In genomic region chr11:81644239-81644840, GRCh38 we compare ENCODE assay signal across 8 cellular contexts.
DNase-seq lines count a peak whose midpoint lies in the region; ATAC-seq and TF ChIP-seq lines count a peak whose summit lies in the region.

No MANE protein-coding gene starts in this region.

- CTCF ChIA-PET in HCT116 (lab: Charles Lee), result interaction anchor here (2.1 kb wide), 1 partner anchor 1051 kb away, joined by 9 read pairs; no protein-coding TSS in a partner anchor

- H3K4me2 ChIP-seq in HCT116 (ENCODE audit: low read length), result no peak overlapping the region

- H3K9me3 ChIP-seq in BE2C, result no peaks in the 10 kb centered on the region
- peaks cover 0 to 3% of the 10 kb centered on the region in 2 experiments; a peak in 1 of 4 replicates for H3K9me3 ChIP-seq in HCT116 (ENCODE audit: control insufficient read depth in 1 of 2, insufficient read depth in 1 of 2, low read depth in 1 of 2, low read length in 2 of 2)
- H3K9me3 ChIP-seq in psoas muscle, result no peaks in the 10 kb centered on the region

- POLR2A ChIA-PET in HCT116 (lab: Charles Lee), result no interaction called here

- RAD21 ChIA-PET in HCT116 (lab: Charles Lee; ENCODE audit: low non-redundant PET in 1 of 2, low total read pairs in 2 of 2, uncharacterized antibody in 2 of 2, unreplicated experiment in 2 of 2), result no interaction called here

- DNase-seq in BE2C, result peak; percentile 20
- peak; percentile 4 for DNase-seq in HCT116 (ENCODE audit: low read depth, low spot score)
- DNase-seq in fibroblast of gingiva (ENCODE audit: low read depth), result peak; percentile 1
- no peak for DNase-seq in psoas muscle
- no peak for DNase-seq in DMS79 treated with DMSO at 0.1 percent for 48 hours (lab: John Stamatoyannopoulos, UW)

- TF ChIP-seq CTCF in BE2C (IDR thresholded peaks at IDR 0.05; ENCODE audit: low read depth, low read length), result peak; percentile 78
- peak; percentile 65 for TF ChIP-seq CTCF in GM12873 (IDR thresholded peaks at IDR 0.05; ENCODE audit: insufficient read depth, low read depth, low read length, missing control alignments)
- peak; percentile 40 to 56 (median 47); a peak in 4 of 6 replicates for TF ChIP-seq CTCF in HCT116 (IDR thresholded peaks at IDR 0.05 in 2 of 3, conservative IDR thresholded peaks at IDR 0.05 in 1 of 3; ENCODE audit: borderline replicate concordance in 1 of 3, insufficient read depth in 1 of 3, low read depth in 2 of 3, low read length in 2 of 3)
- TF ChIP-seq CTCF in LNCAP (IDR thresholded peaks at IDR 0.05), result peak; percentile 80
- peak; percentile 33 for TF ChIP-seq CTCF in psoas muscle (IDR thresholded peaks at IDR 0.05)

- TF ChIP-seq POLR2A in HCT116 (IDR thresholded peaks at IDR 0.05; ENCODE audit: borderline replicate concordance, extremely low read depth, insufficient read depth, insufficient read length), result no peak

- no TSS peak for BruUV-seq in HCT116 (replicated peaks; lab: Mats Ljungman, UMichigan)

- peak; percentile 32; the same call in 1 of the 2 replicates for TF ChIP-seq RAD21 in HCT116 (IDR thresholded peaks at IDR 0.05; ENCODE audit: low read depth)

- H3K9me2 ChIP-seq in HCT116 (ENCODE audit: insufficient read depth), result no peaks in the 10 kb centered on the region

- intact Hi-C loops in HCT116 (cut with micrococcal nuclease), result loop anchor here (1.0 to 5.0 kb wide), 2 partner anchors 1038 to 1051 kb away; no protein-coding TSS in a partner anchor
- intact Hi-C loops in psoas muscle (cut with DNase I), result loop anchor here in 1 of 2 donors (10.0 kb wide), 1 partner anchor 1050 kb away; no protein-coding TSS in a partner anchor

- ATAC-seq in HCT116, result peak; percentile 66
- ATAC-seq in SK-N-SH treated with all-trans-retinoic acid at 6 μM for 48 hours, result peak; percentile 91
- no peak for ATAC-seq in psoas muscle

- H3K27ac ChIP-seq in HCT116 (ENCODE audit: low read depth, low read length) (no peak overlapping the region), psoas muscle (no peak overlapping the region)

- no peak overlapping the region for H3K4me3 ChIP-seq in BE2C (ENCODE audit: low read depth, low read length)
- H3K4me3 ChIP-seq in HCT116 (replicated peaks in 1 of 2; ENCODE audit: low read depth in 1 of 2, low read length in 2 of 2), result no peak overlapping the region
- no peak overlapping the region for H3K4me3 ChIP-seq in psoas muscle

- no peaks in the 10 kb centered on the region for H4K20me1 ChIP-seq in HCT116 (ENCODE audit: insufficient read depth)

- 55 to 70% (median 61%) methylated on average over 1 of the region's 1 CpG for WGBS in psoas muscle, 3 donors

- no peak overlapping the region for H3K9ac ChIP-seq in HCT116 (ENCODE audit: low read length)

- no peak overlapping the region for H2AFZ ChIP-seq in HCT116 (ENCODE audit: low read depth, low read length, poor library complexity, severe bottlenecking)

- H3K79me2 ChIP-seq in HCT116 (ENCODE audit: insufficient read depth, low read length), result no peaks in the 10 kb centered on the region

- H3K36me3 ChIP-seq in BE2C (no peaks in the 10 kb centered on the region), HCT116 (ENCODE audit: control insufficient read depth in 1 of 2, insufficient read depth in 2 of 2, low read length in 2 of 2) (no peaks in the 10 kb centered on the region), psoas muscle (ENCODE audit: insufficient read depth in 1 of 2, low read depth in 1 of 2) (no peaks in the 10 kb centered on the region)

- H3K4me1 ChIP-seq in BE2C (no peaks in the 10 kb centered on the region), HCT116 (ENCODE audit: control insufficient read depth in 1 of 2, insufficient read depth in 2 of 2, low read length in 2 of 2) (no peaks in the 10 kb centered on the region), psoas muscle (no peaks in the 10 kb centered on the region)

- H3K27me3 ChIP-seq in BE2C (no peaks in the 10 kb centered on the region), HCT116 (ENCODE audit: insufficient read depth, low read length) (no peaks in the 10 kb centered on the region), psoas muscle (ENCODE audit: insufficient read depth in 3 of 3, low read length in 2 of 3) (no peaks in the 10 kb centered on the region)

TF ChIP-seq in HCT116, 20 proteins besides CTCF, POLR2A, EP300 and RAD21:
- TF ChIP-seq EZH2 (IDR thresholded peaks at IDR 0.05) (no peak), ZFX (IDR thresholded peaks at IDR 0.05) (no peak), YY1 (IDR thresholded peaks at IDR 0.05; ENCODE audit: extremely low read depth, insufficient replicate concordance, low read depth, low read length) (no peak)

TF ChIP-seq in SK-N-SH treated with all-trans-retinoic acid at 6 μM for 48 hours, 23 proteins besides CTCF, POLR2A, EP300 and RAD21 (continues in another document):
- TF ChIP-seq ZFP3 (CRISPR knock-in tag; IDR thresholded peaks at IDR 0.05) (no peak), SNAI2 (CRISPR knock-in tag; IDR thresholded peaks at IDR 0.05) (no peak), ZC3H10 (CRISPR knock-in tag; IDR thresholded peaks at IDR 0.05) (no peak), TOX (CRISPR knock-in tag; IDR thresholded peaks at IDR 0.05; ENCODE audit: borderline replicate concordance) (no peak), POU6F1 (CRISPR knock-in tag; IDR thresholded peaks at IDR 0.05; ENCODE audit: borderline replicate concordance, low read depth) (no peak), TCF4 (CRISPR knock-in tag; IDR thresholded peaks at IDR 0.05; ENCODE audit: borderline replicate concordance) (no peak), OSR1 (CRISPR knock-in tag; IDR thresholded peaks at IDR 0.05) (no peak), ARNTL (CRISPR knock-in tag; IDR thresholded peaks at IDR 0.05; ENCODE audit: borderline replicate concordance, low read depth) (no peak), TSHZ2 (CRISPR knock-in tag; IDR thresholded peaks at IDR 0.05) (no peak), ZFP30 (CRISPR knock-in tag; IDR thresholded peaks at IDR 0.05) (no peak), BACH2 (CRISPR knock-in tag; IDR thresholded peaks at IDR 0.05; ENCODE audit: borderline replicate concordance) (no peak), ZNF565 (CRISPR knock-in tag; conservative IDR thresholded peaks at IDR 0.05; ENCODE audit: low read depth) (no peak), CSDC2 (CRISPR knock-in tag; IDR thresholded peaks at IDR 0.05) (no peak)
- TF ChIP-seq, protein P1, sequence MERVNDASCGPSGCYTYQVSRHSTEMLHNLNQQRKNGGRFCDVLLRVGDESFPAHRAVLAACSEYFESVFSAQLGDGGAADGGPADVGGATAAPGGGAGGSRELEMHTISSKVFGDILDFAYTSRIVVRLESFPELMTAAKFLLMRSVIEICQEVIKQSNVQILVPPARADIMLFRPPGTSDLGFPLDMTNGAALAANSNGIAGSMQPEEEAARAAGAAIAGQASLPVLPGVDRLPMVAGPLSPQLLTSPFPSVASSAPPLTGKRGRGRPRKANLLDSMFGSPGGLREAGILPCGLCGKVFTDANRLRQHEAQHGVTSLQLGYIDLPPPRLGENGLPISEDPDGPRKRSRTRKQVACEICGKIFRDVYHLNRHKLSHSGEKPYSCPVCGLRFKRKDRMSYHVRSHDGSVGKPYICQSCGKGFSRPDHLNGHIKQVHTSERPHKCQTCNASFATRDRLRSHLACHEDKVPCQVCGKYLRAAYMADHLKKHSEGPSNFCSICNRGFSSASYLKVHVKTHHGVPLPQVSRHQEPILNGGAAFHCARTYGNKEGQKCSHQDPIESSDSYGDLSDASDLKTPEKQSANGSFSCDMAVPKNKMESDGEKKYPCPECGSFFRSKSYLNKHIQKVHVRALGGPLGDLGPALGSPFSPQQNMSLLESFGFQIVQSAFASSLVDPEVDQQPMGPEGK (CRISPR knock-in tag; IDR thresholded peaks at IDR 0.05; ENCODE audit: borderline replicate concordance), result no peak

Comparison
In these comparisons a context has a peak if more than half of its experiments do, and no peak if none do; other contexts are left out.
1. DNase-seq: peak in BE2C (single experiment), HCT116 (single experiment) and fibroblast of gingiva (single experiment); none in psoas muscle (0 of 2) and DMS79 treated with DMSO at 0.1 percent for 48 hours (single experiment).
2. ATAC-seq: peak in HCT116 (single experiment) and SK-N-SH treated with all-trans-retinoic acid at 6 μM for 48 hours (single experiment); none in psoas muscle (0 of 4).
3. Peak in every context shown above with its lines, with median percentiles within 50 percentile points of each other: CTCF ChIP-seq.